In the genomic region with DNA sequence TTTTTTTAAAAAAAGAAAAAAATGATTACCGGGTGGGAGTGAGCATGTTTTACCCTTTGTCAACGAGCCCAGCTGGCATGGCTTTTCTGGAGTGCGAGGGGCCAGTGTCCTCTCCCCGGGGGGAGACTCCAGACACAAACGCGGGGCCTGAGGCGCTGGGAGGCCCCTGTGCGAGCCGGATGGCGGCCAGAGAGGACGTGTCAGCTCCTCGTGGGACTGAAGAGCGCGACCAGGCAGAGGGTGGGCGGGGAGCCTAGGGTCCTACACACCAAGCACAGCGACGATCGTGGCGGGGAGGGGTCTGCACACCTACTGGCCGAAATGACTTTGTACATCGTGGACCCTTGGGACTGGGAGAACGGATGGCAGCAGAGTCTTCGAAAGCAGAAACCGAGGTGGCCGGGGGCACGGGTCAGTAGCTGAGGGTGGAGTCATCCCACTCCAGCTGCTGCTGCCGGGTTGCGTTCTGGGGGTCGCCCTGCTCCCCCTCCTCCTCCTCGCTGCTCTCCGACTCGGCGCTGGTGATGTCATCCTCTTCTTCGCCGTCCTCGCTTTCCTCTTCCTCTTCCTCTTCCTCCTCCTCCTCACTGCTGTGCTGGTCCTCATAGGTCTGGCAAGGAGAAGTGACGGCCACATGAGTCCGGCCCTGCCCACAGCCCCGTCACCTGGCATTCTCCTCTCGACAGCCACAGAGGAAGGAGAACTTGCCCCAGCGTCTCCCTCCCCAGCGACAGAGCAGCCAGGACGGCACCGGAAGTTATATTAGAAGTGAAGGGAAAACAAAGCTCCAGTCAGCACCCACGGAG, we compare ENCODE assay signal across 9 cellular contexts.
A peak's percentile ranks its signal among the peaks of the same experiment; 100 is the strongest.
DNase-seq lines count a peak whose midpoint lies in the region; ATAC-seq and TF ChIP-seq lines count a peak whose summit lies in the region.
"Had no signal": no experiment of that assay in that cellular context is flagged by ENCODE, and none has a peak within 500 bp of the region (broad histone marks: within the 10 kb centered on the region; RNA-seq: fewer than 3 reads in every experiment).

No MANE protein-coding gene starts in this region.

- H2AFZ ChIP-seq in mammary epithelial cell (ENCODE audit: low read depth, low read length), result no peak overlapping the region

- H3K4me1 Mint-ChIP-seq in T-helper 17 cell, result peaks cover 42% of the 10 kb centered on the region

- no peaks in the 10 kb centered on the region for H4K20me1 ChIP-seq in mammary epithelial cell (ENCODE audit: insufficient read depth, low read length)

- TF ChIP-seq CTCF in GM20000 (IDR thresholded peaks at IDR 0.05; ENCODE audit: extremely low read depth, missing control alignments) (no peak), heart right ventricle (IDR thresholded peaks at IDR 0.05) (no peak), gastrocnemius medialis (IDR thresholded peaks at IDR 0.05 in 4 of 5, conservative IDR thresholded peaks at IDR 0.05 in 1 of 5) (no peak), mammary epithelial cell (conservative IDR thresholded peaks at IDR 0.05 in 1 of 2, IDR thresholded peaks at IDR 0.05 in 1 of 2; ENCODE audit: extremely low read depth in 1 of 2, insufficient read depth in 1 of 2, low read depth in 1 of 2, low read length in 2 of 2) (no peak)

- in situ Hi-C loops in gastrocnemius medialis (cut with MboI; ENCODE audit: low sequenced_read_pairs in 4 of 4), result no loop called here
- in situ Hi-C loops in mammary epithelial cell (cut with MboI; ENCODE audit: low sequenced_read_pairs in 2 of 2), result no loop called here

- DNase-seq in GM20000 (ENCODE audit: low spot score) (peak; percentile 14), T-helper 17 cell (no peak), heart right ventricle (peak; percentile 44 to 46), gastrocnemius medialis (peak; percentile 26 to 45), AG08395 (ENCODE audit: low spot score) (no peak), mammary epithelial cell (no peak)
- DNase-seq: NCI-H526 had no signal

- peak overlapping the region; percentile 57 for H3K4me3 Mint-ChIP-seq in T-helper 17 cell

- no TSS peak for BruUV-seq in mammary epithelial cell (replicated peaks; lab: Mats Ljungman, UMichigan)

- H3K4me1 ChIP-seq in heart right ventricle (peaks cover 0 to 15% (median 0%) of the 10 kb centered on the region in 9 donors), gastrocnemius medialis (no peaks in the 10 kb centered on the region), mammary epithelial cell (ENCODE audit: insufficient read depth, low read length) (no peaks in the 10 kb centered on the region)

- no peak for ATAC-seq in T-helper 17 cell
- peak in 7 of 8 donors; percentile 48 to 67 (median 54) for ATAC-seq in heart right ventricle
- no peak for ATAC-seq in gastrocnemius medialis
- ATAC-seq in HG03432 (IDR thresholded peaks at IDR 0.05; ENCODE audit: unreplicated experiment), result no peak

- H3K36me3 ChIP-seq in heart right ventricle, result peaks cover 8 to 99% (median 57%) of the 10 kb centered on the region in 9 donors
- H3K36me3 ChIP-seq in gastrocnemius medialis, result peaks cover 8 to 73% of the 10 kb centered on the region in 2 donors
- H3K36me3 ChIP-seq in mammary epithelial cell (ENCODE audit: insufficient read depth, low read length), result peaks cover 21% of the 10 kb centered on the region

- H3K4me3 ChIP-seq in heart right ventricle (no peak overlapping the region), gastrocnemius medialis (no peak overlapping the region), mammary epithelial cell (replicated peaks in 1 of 3; ENCODE audit: insufficient read depth in 1 of 3, low read depth in 2 of 3, low read length in 3 of 3) (no peak overlapping the region)

- no peak for TF ChIP-seq POLR2A in gastrocnemius medialis (IDR thresholded peaks at IDR 0.05)

- dilution Hi-C loops in mammary epithelial cell (cut with HindIII; ENCODE audit: low sequenced_read_pairs), result no loop called here

- H3K27me3 Mint-ChIP-seq in T-helper 17 cell, result no peaks in the 10 kb centered on the region

- H3K9me3 ChIP-seq in T-helper 17 cell (ENCODE audit: control insufficient read depth, low read length, poor library complexity, severe bottlenecking), result no peaks in the 10 kb centered on the region
- H3K9me3 ChIP-seq in heart right ventricle, result no peaks in the 10 kb centered on the region
- no peaks in the 10 kb centered on the region for H3K9me3 ChIP-seq in gastrocnemius medialis
- H3K9me3 ChIP-seq in mammary epithelial cell (replicated peaks; ENCODE audit: insufficient read depth, low read length), result no peaks in the 10 kb centered on the region

- H3K27me3 ChIP-seq in heart right ventricle, result no peaks in the 10 kb centered on the region
- H3K27me3 ChIP-seq in gastrocnemius medialis, result no peaks in the 10 kb centered on the region
- no peaks in the 10 kb centered on the region for H3K27me3 ChIP-seq in mammary epithelial cell (ENCODE audit: insufficient read depth, low read length)

- CTCF ChIA-PET in mammary epithelial cell (lab: Charles Lee; ENCODE audit: low non-redundant PET), result no interaction called here

- no peak overlapping the region for H3K9ac ChIP-seq in mammary epithelial cell (ENCODE audit: insufficient read depth, low read length)
- H3K9ac ChIP-seq: KMS-11 had no signal

- H3K27ac ChIP-seq in heart right ventricle (peak overlapping the region in 1 of 10 donors; percentile 57), gastrocnemius medialis (no peak overlapping the region), mammary epithelial cell (ENCODE audit: insufficient read depth, low read depth, low read length) (no peak overlapping the region)
- H3K27ac ChIP-seq: KMS-11 had no signal

- H3K4me2 ChIP-seq in mammary epithelial cell (ENCODE audit: insufficient read depth, low read depth, low read length), result no peak overlapping the region
- H3K4me2 ChIP-seq: KMS-11 had no signal

- H3K36me3 Mint-ChIP-seq in T-helper 17 cell (ENCODE audit: low read depth), result peaks cover 7% of the 10 kb centered on the region

- H3K79me2 ChIP-seq in mammary epithelial cell (ENCODE audit: insufficient read depth, low read length), result no peaks in the 10 kb centered on the region

- peak overlapping the region; percentile 91 for H3K27ac Mint-ChIP-seq in T-helper 17 cell

- WGBS in heart right ventricle, 2 donors, result 81 to 83% methylated on average over 45 of the region's 45 CpGs
- 88% methylated on average over 30 of the region's 45 CpGs for WGBS in mammary epithelial cell (ENCODE audit: low coverage, missing lambda C conversion rate)

- intact Hi-C loops in heart right ventricle (cut with DNase I) (no loop called here), gastrocnemius medialis (cut with DNase I; ENCODE audit: low total_unique reads) (no loop called here), mammary epithelial cell (cut with micrococcal nuclease) (no loop called here)

Comparison
In these comparisons a context has a peak if more than half of its experiments do, and no peak if none do; other contexts are left out.
1. DNase-seq: peak in GM20000 (single experiment), heart right ventricle (2 of 2) and gastrocnemius medialis (2 of 2); none in T-helper 17 cell (0 of 3), AG08395 (single experiment) and mammary epithelial cell (single experiment).
2. ATAC-seq: peak in heart right ventricle (7 of 8); none in T-helper 17 cell (single experiment), gastrocnemius medialis (0 of 2) and HG03432 (single experiment).